In genomic region chr21:42414928-42415769, GRCh38 we compare ENCODE assay signal across 1 cellular context.
TF ChIP-seq lines count a peak whose summit lies in the region.

No MANE protein-coding gene starts in this region.

TF ChIP-seq in GM12878, 131 proteins besides CTCF, POLR2A, EP300 and RAD21 (continued from another document and continues in another):
- 0 out of 2 replicates have a peak, but pooled peaks have one; percentile 3 for TF ChIP-seq HSF1 (IDR thresholded peaks at IDR 0.05; ENCODE audit: low read depth, low read length)
- TF ChIP-seq SREBF2 (IDR thresholded peaks at IDR 0.05; ENCODE audit: low read length), result no peak
- TF ChIP-seq SMARCA5 (IDR thresholded peaks at IDR 0.05), result peak; percentile 45; the same call in 1 of the 2 replicates
- TF ChIP-seq MEF2B (IDR thresholded peaks at IDR 0.05; ENCODE audit: partially characterized antibody, poor library complexity, severe bottlenecking), result peak; percentile 95
- TF ChIP-seq CHD1 (IDR thresholded peaks at IDR 0.05; ENCODE audit: low read depth, low read length), result peak; percentile 53; the same call in 1 of the 2 replicates
- TF ChIP-seq IRF4 (IDR thresholded peaks at IDR 0.05; ENCODE audit: low read depth, low read length), result peak; percentile 73
- peak; percentile 94 for TF ChIP-seq DPF2 (IDR thresholded peaks at IDR 0.05)
- peak; percentile 100 for TF ChIP-seq RELA (IDR thresholded peaks at IDR 0.05; ENCODE audit: borderline replicate concordance, partially characterized antibody)
- no peak for TF ChIP-seq ATF2 (IDR thresholded peaks at IDR 0.05; ENCODE audit: low read length)
- TF ChIP-seq REST (IDR thresholded peaks at IDR 0.05; ENCODE audit: low read depth, low read length), result no peak
- TF ChIP-seq IKZF2 (IDR thresholded peaks at IDR 0.05), result peak; percentile 99
- no peak for TF ChIP-seq USF2 (IDR thresholded peaks at IDR 0.05; ENCODE audit: borderline replicate concordance, low read depth, low read length)
- TF ChIP-seq BCL3 (IDR thresholded peaks at IDR 0.05; ENCODE audit: borderline replicate concordance, insufficient read depth, low read depth, low read length, poor library complexity, severe bottlenecking), result peak; percentile 99
- TF ChIP-seq IKZF1 (conservative IDR thresholded peaks at IDR 0.05), result peak; percentile 99
- peak; percentile 98 for TF ChIP-seq ATF7 (IDR thresholded peaks at IDR 0.05; ENCODE audit: low read depth)
- TF ChIP-seq NR2C1 (IDR thresholded peaks at IDR 0.05), result peak; percentile 66
- 0 out of 2 replicates have a peak, but pooled peaks have one; percentile 59 for TF ChIP-seq TARDBP (IDR thresholded peaks at IDR 0.05; ENCODE audit: borderline replicate concordance)
- peak; percentile 49 for TF ChIP-seq MLLT1 (IDR thresholded peaks at IDR 0.05)
- TF ChIP-seq KAT2A (conservative IDR thresholded peaks at IDR 0.05; ENCODE audit: control insufficient read depth, low read depth, low read length), result no peak
- TF ChIP-seq BMI1 (IDR thresholded peaks at IDR 0.05; ENCODE audit: borderline replicate concordance), result no peak
- no peak; the same call in 1 of the 2 replicates for TF ChIP-seq SPI1 (IDR thresholded peaks at IDR 0.05; ENCODE audit: borderline replicate concordance, insufficient read depth, low read depth, low read length)
- TF ChIP-seq RAD51 (IDR thresholded peaks at IDR 0.05), result peak; percentile 51; the same call in 1 of the 2 replicates
- peak; percentile 79 for TF ChIP-seq MXI1 (IDR thresholded peaks at IDR 0.05; ENCODE audit: low read depth, low read length)
- peak; percentile 77 for TF ChIP-seq SP1 (IDR thresholded peaks at IDR 0.05; ENCODE audit: low read depth, low read length)
- no peak for TF ChIP-seq IRF5 (IDR thresholded peaks at IDR 0.05; ENCODE audit: borderline replicate concordance)
- no peak for TF ChIP-seq HDAC6 (IDR thresholded peaks at IDR 0.05; ENCODE audit: unreplicated experiment)
- TF ChIP-seq ZBED1 (IDR thresholded peaks at IDR 0.05; ENCODE audit: borderline replicate concordance), result peak; percentile 68; the same call in 1 of the 2 replicates
- TF ChIP-seq NR2F1 (conservative IDR thresholded peaks at IDR 0.05), result peak; percentile 76
- no peak for TF ChIP-seq SUPT20H (IDR thresholded peaks at IDR 0.05; ENCODE audit: borderline replicate concordance, control insufficient read depth, low read depth, low read length)
- no peak for TF ChIP-seq BCLAF1 (IDR thresholded peaks at IDR 0.05)
- TF ChIP-seq MTA2 (IDR thresholded peaks at IDR 0.05; ENCODE audit: low read depth), result peak; percentile 89
- TF ChIP-seq EGR1 (IDR thresholded peaks at IDR 0.05; ENCODE audit: borderline replicate concordance in 1 of 2, low read depth in 2 of 2, low read length in 2 of 2), result peak in 1 of 2 experiments; percentile 87; a peak in 2 of 3 replicates
- peak; percentile 99 for TF ChIP-seq NBN (IDR thresholded peaks at IDR 0.05)
- peak; percentile 96 to 97 for TF ChIP-seq BHLHE40 (IDR thresholded peaks at IDR 0.05; ENCODE audit: borderline replicate concordance in 1 of 2, low read depth in 2 of 2, low read length in 1 of 2)
- no peak for TF ChIP-seq POLR2AphosphoS2 (IDR thresholded peaks at IDR 0.05; ENCODE audit: low read depth, low read length)
- peak; percentile 76; the same call in 1 of the 2 replicates for TF ChIP-seq CBFB (IDR thresholded peaks at IDR 0.05; ENCODE audit: low read depth)
- TF ChIP-seq MEF2A (IDR thresholded peaks at IDR 0.05; ENCODE audit: insufficient read depth, low read depth, low read length), result peak; percentile 84
- no peak for TF ChIP-seq ZZZ3 (IDR thresholded peaks at IDR 0.05; ENCODE audit: control insufficient read depth, insufficient read length, low read depth)
- TF ChIP-seq E4F1 (IDR thresholded peaks at IDR 0.05; ENCODE audit: borderline replicate concordance, partially characterized antibody), result no peak
- 0 out of 2 replicates have a peak, but pooled peaks have one; percentile 33 for TF ChIP-seq ZNF217 (IDR thresholded peaks at IDR 0.05)
